In the genomic region with DNA sequence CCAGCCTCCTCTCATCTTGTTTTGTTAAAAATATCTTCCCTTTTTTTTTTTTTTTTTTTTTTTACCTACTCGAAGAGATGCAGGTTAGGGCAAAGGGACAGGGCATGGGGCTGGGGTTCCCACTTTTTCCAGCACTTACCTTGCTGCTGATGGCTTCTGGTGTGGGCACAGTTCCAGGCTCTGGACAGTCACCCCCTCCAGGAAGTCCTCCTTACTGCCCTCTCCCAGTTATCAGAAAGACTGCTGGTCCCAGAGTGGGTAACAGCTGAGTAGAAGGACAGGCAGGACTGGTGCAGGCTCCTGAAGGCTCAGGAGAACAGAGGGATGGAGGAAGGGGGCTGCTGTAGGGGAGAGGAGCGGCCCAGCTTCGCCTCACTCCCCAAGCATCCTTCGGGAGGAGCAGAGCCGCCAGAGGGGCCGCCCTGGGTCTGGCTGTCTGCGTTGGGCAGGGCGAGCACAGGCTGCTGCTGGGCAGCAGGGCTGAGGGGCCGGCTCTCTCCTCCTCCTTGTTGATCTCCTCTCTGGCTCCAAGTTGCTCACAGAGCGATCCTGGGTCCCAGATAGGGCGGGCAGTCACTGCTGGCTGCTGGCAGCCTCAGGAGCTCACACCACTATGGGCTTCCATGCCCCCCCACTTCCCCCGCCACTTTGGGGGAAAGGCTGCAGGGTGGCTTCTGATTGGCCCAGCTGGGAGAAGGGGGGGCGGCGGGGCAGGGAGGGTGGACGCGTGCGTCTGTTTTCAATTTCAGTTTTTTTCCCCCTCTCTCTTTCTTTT, we compare ENCODE assay signal across 8 cellular contexts. TPM values are rescaled to one million over a fixed set of nuclear protein-coding genes. Genes with fewer than 3 reads are reported as not detected.
DNase-seq lines count a peak whose midpoint lies in the region; ATAC-seq and TF ChIP-seq lines count a peak whose summit lies in the region.

TSS of gene PDGFRB (minus strand) at position 588 of the 775 bp plus-strand sequence. CDS start 18,798 bp downstream, outside the sequence.

- no peaks in the 10 kb centered on the region for H3F3A ChIP-seq in PC-3 (ENCODE audit: low read length, unreplicated experiment)

- peak; percentile 60 for ATAC-seq in GM19463 (IDR thresholded peaks at IDR 0.05; ENCODE audit: unreplicated experiment)
- peak; percentile 94 for ATAC-seq in sciatic nerve
- no peak for ATAC-seq in PC-3

- H3K4me3 ChIP-seq in BLaER1 (peak within 1 kb of the TSS; percentile 86), Peyer's patch (peak within 1 kb of the TSS; percentile 29 to 50 (median 42)), ascending aorta (peak within 1 kb of the TSS; percentile 57 to 90), PC-3 (ENCODE audit: low read length) (no peak within 1 kb of the TSS)

- no peaks in the 10 kb centered on the region for H3K79me2 ChIP-seq in PC-3 (ENCODE audit: low read length)

- H4K20me1 ChIP-seq in BLaER1 (0 out of 2 replicates have a peak, but pooled peaks cover 5% of the 10 kb centered on the region), PC-3 (ENCODE audit: low read length) (no peaks in the 10 kb centered on the region)

- no TSS peak for BruUV-seq in PC-3 (replicated peaks; lab: Mats Ljungman, UMichigan)

- DNase-seq in Peyer's patch (peak; percentile 71 to 88 (median 73)), ascending aorta (ENCODE audit: low spot score in 2 of 2) (peak; percentile 83 to 97), hippocampal formation (lab: John Stamatoyannopoulos, UW) (peak; percentile 56 to 67), sciatic nerve (ENCODE audit: low spot score) (peak; percentile 95), PC-3 (no peak), KBM-7 (no peak)

- no peaks in the 10 kb centered on the region for H3K9me3 ChIP-seq in BLaER1
- no peaks in the 10 kb centered on the region for H3K9me3 ChIP-seq in Peyer's patch
- H3K9me3 ChIP-seq in ascending aorta = no peaks in the 10 kb centered on the region
- H3K9me3 ChIP-seq in PC-3 (ENCODE audit: low read length) = no peaks in the 10 kb centered on the region

- in situ Hi-C loops in KBM-7 (cut with MboI; ENCODE audit: low pct_unique_long_range_greater_than_20kb, low sequenced_read_pairs) = no loop called here

- no peak for TF ChIP-seq POLR2A in Peyer's patch (IDR thresholded peaks at IDR 0.05)

- no peaks in the 10 kb centered on the region for H3K9me2 ChIP-seq in PC-3 (replicated peaks; ENCODE audit: low read length)

- intact Hi-C loops in ascending aorta (cut with DNase I) = loop anchor here (2.0 to 10.0 kb wide), 2 partner anchors 17 to 629 kb away; no protein-coding TSS in a partner anchor
- intact Hi-C loops in sciatic nerve (cut with DNase I) = no loop called here
- intact Hi-C loops in PC-3 (cut with micrococcal nuclease) = no loop called here

- H3K4me1 ChIP-seq in BLaER1 (peaks cover 83% of the 10 kb centered on the region), Peyer's patch (peaks cover 0 to 4% (median 0%) of the 10 kb centered on the region in 4 donors), ascending aorta (peaks cover 38 to 60% of the 10 kb centered on the region in 2 donors), PC-3 (ENCODE audit: insufficient read depth, low read length) (no peaks in the 10 kb centered on the region)

- TF ChIP-seq CTCF in Peyer's patch (IDR thresholded peaks at IDR 0.05) = no peak
- TF ChIP-seq CTCF in ascending aorta (IDR thresholded peaks at IDR 0.05) = no peak
- TF ChIP-seq CTCF in PC-3 (conservative IDR thresholded peaks at IDR 0.05; ENCODE audit: low read depth, low read length) = no peak

- H3K9ac ChIP-seq in BLaER1 (peak within 1 kb of the TSS; percentile 91), PC-3 (ENCODE audit: low read length) (no peak within 1 kb of the TSS)

- POLR2A ChIA-PET in PC-3 (lab: Charles Lee; ENCODE audit: unreplicated experiment) = no interaction called here

- H3K27ac ChIP-seq in BLaER1 = peak within 1 kb of the TSS; percentile 93
- peak within 1 kb of the TSS; percentile 56 to 80 (median 72) for H3K27ac ChIP-seq in Peyer's patch
- peak within 1 kb of the TSS; percentile 98 to 99 for H3K27ac ChIP-seq in ascending aorta
- H3K27ac ChIP-seq in PC-3 (ENCODE audit: low read length) = no peak within 1 kb of the TSS

- H3K27me3 ChIP-seq in BLaER1 (no peaks in the 10 kb centered on the region), Peyer's patch (no peaks in the 10 kb centered on the region), ascending aorta (no peaks in the 10 kb centered on the region), PC-3 (ENCODE audit: low read length) (no peaks in the 10 kb centered on the region)

- H2AFZ ChIP-seq in PC-3 (ENCODE audit: low read length) = no peak within 1 kb of the TSS

- CTCF ChIA-PET in PC-3 (lab: Charles Lee) = no interaction called here

- peaks cover 32% of the 10 kb centered on the region for H3K36me3 ChIP-seq in BLaER1
- no peaks in the 10 kb centered on the region for H3K36me3 ChIP-seq in Peyer's patch
- H3K36me3 ChIP-seq in ascending aorta = peaks cover 3 to 16% of the 10 kb centered on the region in 2 donors
- no peaks in the 10 kb centered on the region for H3K36me3 ChIP-seq in PC-3 (ENCODE audit: low read depth, low read length)

- H3K4me2 ChIP-seq in BLaER1 = peak within 1 kb of the TSS; percentile 100
- no peak within 1 kb of the TSS for H3K4me2 ChIP-seq in PC-3 (ENCODE audit: low read length)

RNA-seq across cellular contexts. Expression of gene PDGFRB, which starts in this region (rescaled TPM):
- total RNA-seq in Peyer's patch (10 to 100 TPM; 17.5 to 87.5 (median 31.2) TPM), ascending aorta (341 TPM), sciatic nerve (215 TPM), PC-3 (2014; rRNA removed) (0.12 and 0.66 TPM in 2 replicates)

Comparison
In these comparisons a context has a peak if more than half of its experiments do, and no peak if none do; other contexts are left out.
1. RNA of gene PDGFRB (total RNA-seq): 341 TPM in ascending aorta (single experiment), 215 TPM in sciatic nerve (single experiment) and 17.5 to 87.5 TPM in Peyer's patch; 0.12 to 0.66 TPM in PC-3; every median in the first group is over 10 times any median in the second.
2. DNase-seq: peak in Peyer's patch (3 of 3), ascending aorta (2 of 2), hippocampal formation (2 of 2) and sciatic nerve (single experiment); none in PC-3 (single experiment) and KBM-7 (single experiment).